In genomic region chr5:74409166-74409706, GRCh38 we compare ENCODE assay signal across 1 cellular context.
TF ChIP-seq lines count a peak whose summit lies in the region.

No MANE protein-coding gene starts in this region.

TF ChIP-seq in HepG2, 621 proteins besides CTCF, POLR2A, EP300 and RAD21 (continued from another document):
- TF ChIP-seq ATF2 (CRISPR knock-in tag; IDR thresholded peaks at IDR 0.05) (no peak), ZBTB25 (CRISPR knock-in tag; IDR thresholded peaks at IDR 0.05) (no peak), ZNF564 (CRISPR knock-in tag; IDR thresholded peaks at IDR 0.05) (no peak), MXI1 (IDR thresholded peaks at IDR 0.05; ENCODE audit: borderline replicate concordance, low read depth, low read length) (no peak)
